Comparison of ENCODE assay signal across 8 cellular contexts in genomic region chr19:42268142-42268703, GRCh38. TPM values are rescaled to one million over a fixed set of nuclear protein-coding genes. Genes with fewer than 3 reads are reported as not detected.
DNase-seq lines count a peak whose midpoint lies in the region; ATAC-seq and TF ChIP-seq lines count a peak whose summit lies in the region.

No MANE protein-coding gene starts in this region.

- peak overlapping the region; percentile 96 for H3K9ac ChIP-seq in KMS-11

- no peak overlapping the region for H3K27ac Mint-ChIP-seq in activated T-cell treated with anti-CD3 and anti-CD28 coated beads, Interleukin-2, amount 50 U/mL, for 72 hours
- H3K27ac Mint-ChIP-seq in naive B cell, result no peak overlapping the region
- no peak overlapping the region for H3K27ac Mint-ChIP-seq in stimulated activated effector memory CD8-positive, alpha-beta T cell treated with anti-CD3 and anti-CD28 coated beads, Interleukin-12 subunit alpha, Interleukin-12 subunit beta, amount 100 ng/mL, for 72 hours

- no peaks in the 10 kb centered on the region for H3K36me3 ChIP-seq in KMS-11 (ENCODE audit: insufficient read depth)

- no peak for TF ChIP-seq CTCF in KMS-11 (conservative IDR thresholded peaks at IDR 0.05; ENCODE audit: low read depth, low read length)
- TF ChIP-seq CTCF in fibroblast of mammary gland (conservative IDR thresholded peaks at IDR 0.05; ENCODE audit: control insufficient read depth, insufficient read depth, low read depth, low read length), result no peak

- peak; percentile 99 for DNase-seq in DMS79 treated with DMSO at 0.1 percent for 48 hours (lab: John Stamatoyannopoulos, UW)
- DNase-seq in activated T-cell treated with anti-CD3 and anti-CD28 coated beads, Interleukin-2, amount 50 U/mL, for 72 hours, result peak; percentile 98 to 99
- peak; percentile 99 for DNase-seq in fibroblast of mammary gland (ENCODE audit: low read depth)
- peak; percentile 100 for DNase-seq in naive B cell
- peak in 1 of 2 donors; percentile 93 for DNase-seq in stimulated activated effector memory CD8-positive, alpha-beta T cell treated with anti-CD3 and anti-CD28 coated beads, Interleukin-12 subunit alpha, Interleukin-12 subunit beta, amount 100 ng/mL, for 72 hours (ENCODE audit: low spot score in 2 of 2)

- peaks cover 4 to 7% of the 10 kb centered on the region in 2 donors for H3K36me3 Mint-ChIP-seq in activated T-cell treated with anti-CD3 and anti-CD28 coated beads, Interleukin-2, amount 50 U/mL, for 72 hours (ENCODE audit: insufficient read depth in 2 of 2)
- H3K36me3 Mint-ChIP-seq in naive B cell, result no peaks in the 10 kb centered on the region
- H3K36me3 Mint-ChIP-seq in stimulated activated effector memory CD8-positive, alpha-beta T cell treated with anti-CD3 and anti-CD28 coated beads, Interleukin-12 subunit alpha, Interleukin-12 subunit beta, amount 100 ng/mL, for 72 hours, result peaks cover 12% of the 10 kb centered on the region

- no peaks in the 10 kb centered on the region for H4K20me1 ChIP-seq in KMS-11 (ENCODE audit: insufficient read depth)

- peaks cover 31% of the 10 kb centered on the region for H3K4me1 Mint-ChIP-seq in activated T-cell treated with anti-CD3 and anti-CD28 coated beads, Interleukin-2, amount 50 U/mL, for 72 hours (ENCODE audit: low read depth)
- peaks cover 8 to 21% (median 14%) of the 10 kb centered on the region in 3 donors for H3K4me1 Mint-ChIP-seq in naive B cell
- H3K4me1 Mint-ChIP-seq in stimulated activated effector memory CD8-positive, alpha-beta T cell treated with anti-CD3 and anti-CD28 coated beads, Interleukin-12 subunit alpha, Interleukin-12 subunit beta, amount 100 ng/mL, for 72 hours, result no peaks in the 10 kb centered on the region

- no peak overlapping the region for H3K4me3 Mint-ChIP-seq in activated T-cell treated with anti-CD3 and anti-CD28 coated beads, Interleukin-2, amount 50 U/mL, for 72 hours
- no peak overlapping the region for H3K4me3 Mint-ChIP-seq in naive B cell
- no peak overlapping the region for H3K4me3 Mint-ChIP-seq in stimulated activated effector memory CD8-positive, alpha-beta T cell treated with anti-CD3 and anti-CD28 coated beads, Interleukin-12 subunit alpha, Interleukin-12 subunit beta, amount 100 ng/mL, for 72 hours

- peak overlapping the region; percentile 79 for H3K4me2 ChIP-seq in KMS-11

- H3K27me3 Mint-ChIP-seq in activated T-cell treated with anti-CD3 and anti-CD28 coated beads, Interleukin-2, amount 50 U/mL, for 72 hours (ENCODE audit: low read depth), result no peaks in the 10 kb centered on the region
- H3K27me3 Mint-ChIP-seq in naive B cell, result no peaks in the 10 kb centered on the region

- ATAC-seq in GM21786 (IDR thresholded peaks at IDR 0.05; ENCODE audit: unreplicated experiment), result peak; percentile 41
- peak; percentile 70 for ATAC-seq in activated T-cell treated with anti-CD3 and anti-CD28 coated beads, Interleukin-2, amount 50 U/mL, for 72 hours (replicated peaks in 1 of 2)
- ATAC-seq in naive B cell (ENCODE audit: low read depth in 2 of 2), result peak; percentile 59 to 64
- ATAC-seq in stimulated activated effector memory CD8-positive, alpha-beta T cell treated with anti-CD3 and anti-CD28 coated beads, Interleukin-12 subunit alpha, Interleukin-12 subunit beta, amount 100 ng/mL, for 72 hours, result peak; percentile 75

- peak overlapping the region; percentile 82 for H2AFZ ChIP-seq in KMS-11 (ENCODE audit: low read depth)

- H3K4me3 ChIP-seq in KMS-11 (IDR thresholded peaks at IDR 0.05; ENCODE audit: insufficient read depth, low read depth, low read length) (peak overlapping the region; percentile 49), fibroblast of mammary gland (ENCODE audit: control insufficient read depth, low read depth, low read length) (peak overlapping the region; percentile 88)

- no peaks in the 10 kb centered on the region for H3K9me3 Mint-ChIP-seq in activated T-cell treated with anti-CD3 and anti-CD28 coated beads, Interleukin-2, amount 50 U/mL, for 72 hours
- H3K9me3 Mint-ChIP-seq in naive B cell, result no peaks in the 10 kb centered on the region
- no peaks in the 10 kb centered on the region for H3K9me3 Mint-ChIP-seq in stimulated activated effector memory CD8-positive, alpha-beta T cell treated with anti-CD3 and anti-CD28 coated beads, Interleukin-12 subunit alpha, Interleukin-12 subunit beta, amount 100 ng/mL, for 72 hours

- peak overlapping the region; percentile 89 for H3K27ac ChIP-seq in KMS-11

- H3K4me1 ChIP-seq in KMS-11 (ENCODE audit: low read depth, poor library complexity, severe bottlenecking), result peaks cover 15% of the 10 kb centered on the region

- peaks cover 24% of the 10 kb centered on the region; the same call in 1 of the 2 replicates for H3K79me2 ChIP-seq in KMS-11 (ENCODE audit: insufficient read depth, low read depth)

- H3K27me3 ChIP-seq in KMS-11 (ENCODE audit: insufficient read depth, low read depth), result no peaks in the 10 kb centered on the region

TF ChIP-seq in PFSK-1, 5 proteins besides CTCF, POLR2A, EP300 and RAD21:
- no peak for TF ChIP-seq FOXP2 (optimal IDR thresholded peaks at IDR 0.05; ENCODE audit: borderline replicate concordance, extremely low read depth, extremely low read length, insufficient read depth)
- TF ChIP-seq SIN3A (IDR thresholded peaks at IDR 0.05; ENCODE audit: borderline replicate concordance, insufficient read depth, low read length), result no peak; the same call in 1 of the 2 replicates
- TF ChIP-seq TAF1 (IDR thresholded peaks at IDR 0.05; ENCODE audit: borderline replicate concordance, insufficient read depth, low read length), result peak; percentile 82; the same call in 1 of the 2 replicates
- TF ChIP-seq POLR2AphosphoS5 (IDR thresholded peaks at IDR 0.05; ENCODE audit: low read depth, low read length), result peak; percentile 84
- TF ChIP-seq REST (IDR thresholded peaks at IDR 0.05; ENCODE audit: insufficient read depth in 1 of 2, low read depth in 2 of 2, low read length in 2 of 2), result peak in 1 of 2 experiments; percentile 64; a peak in 1 of 4 replicates
TF ChIP-seq in PFSK-1: peak in this region for 3.

RNA-seq across cellular contexts. Expression of gene CIC, which starts 0.8 kb away (rescaled TPM):
- 81.2 TPM for polyA plus RNA-seq in PFSK-1 (2012; ENCODE audit: insufficient read length, low read depth)
- 10 to 100 TPM; 90.1 to 95.0 TPM for total RNA-seq in activated T-cell treated with anti-CD3 and anti-CD28 coated beads, Interleukin-2, amount 50 U/mL, for 72 hours
- 1 to 10 TPM in 5 of 6 donors, under 1 TPM in 1; 0.05 to 5.3 (median 2.1) TPM for polyA plus RNA-seq in naive B cell (ENCODE audit: low read depth in 6 of 6)

RNA-seq across cellular contexts. Expression of gene ERF, which starts 13.3 kb away (rescaled TPM):
- 157 TPM for polyA plus RNA-seq in PFSK-1 (2012; ENCODE audit: insufficient read length, low read depth)
- 10 to 100 TPM; 65.7 to 75.6 TPM for total RNA-seq in activated T-cell treated with anti-CD3 and anti-CD28 coated beads, Interleukin-2, amount 50 U/mL, for 72 hours
- polyA plus RNA-seq in naive B cell (ENCODE audit: low read depth in 6 of 6), result 1 to 10 TPM in 5 of 6 donors, under 1 TPM in 1; 0.68 to 8.2 (median 3.8) TPM

RNA-seq across cellular contexts. Expression of gene GSK3A, which starts 25.8 kb away (rescaled TPM):
- polyA plus RNA-seq in PFSK-1 (2012; ENCODE audit: insufficient read length, low read depth), result 129 TPM
- 10 to 100 TPM; 39.6 to 43.2 TPM for total RNA-seq in activated T-cell treated with anti-CD3 and anti-CD28 coated beads, Interleukin-2, amount 50 U/mL, for 72 hours
- 10 to 100 TPM; 11.7 to 30.9 (median 18.3) TPM for polyA plus RNA-seq in naive B cell (ENCODE audit: low read depth in 6 of 6)

RNA-seq across cellular contexts. Expression of gene PRR19, which starts 33.7 kb away (rescaled TPM):
- polyA plus RNA-seq in PFSK-1 (2012; ENCODE audit: insufficient read length, low read depth), result 5.3 TPM
- under 1 TPM; 0.29 to 0.86 TPM for total RNA-seq in activated T-cell treated with anti-CD3 and anti-CD28 coated beads, Interleukin-2, amount 50 U/mL, for 72 hours
- under 1 TPM in 3 of 6 donors, not detected in 3; 0.25 to 0.51 (median 0.34) TPM for polyA plus RNA-seq in naive B cell (ENCODE audit: low read depth in 6 of 6)

RNA-seq across cellular contexts. Expression of gene PAFAH1B3, which starts 34.2 kb away (rescaled TPM):
- 409 TPM for polyA plus RNA-seq in PFSK-1 (2012; ENCODE audit: insufficient read length, low read depth)
- 10 to 100 TPM; 36.7 to 37.6 TPM for total RNA-seq in activated T-cell treated with anti-CD3 and anti-CD28 coated beads, Interleukin-2, amount 50 U/mL, for 72 hours
- 10 to 100 TPM; 12.3 to 25.9 (median 24.4) TPM for polyA plus RNA-seq in naive B cell (ENCODE audit: low read depth in 6 of 6)
